10 cellular contexts compared by ENCODE assay signal in genomic region chr12:121861549-121862254, GRCh38. TPM values are rescaled to one million over a fixed set of nuclear protein-coding genes. Genes with fewer than 3 reads are reported as not detected.
DNase-seq lines count a peak whose midpoint lies in the region; ATAC-seq and TF ChIP-seq lines count a peak whose summit lies in the region.
"Had no signal": no experiment of that assay in that cellular context is flagged by ENCODE, and none has a peak within 500 bp of the region (broad histone marks: within the 10 kb centered on the region; RNA-seq: fewer than 3 reads in every experiment).

No MANE protein-coding gene starts in this region.

- no peaks in the 10 kb centered on the region for H3K36me3 ChIP-seq in IMR-90 (ENCODE audit: control insufficient read depth, insufficient read depth, low read length)
- no peaks in the 10 kb centered on the region for H3K36me3 ChIP-seq in gastrocnemius medialis

- H2AK9ac ChIP-seq in IMR-90 (replicated peaks; ENCODE audit: low read depth, low read length, poor library complexity): no peak overlapping the region

- no peak for TF ChIP-seq CTCF in IMR-90 (conservative IDR thresholded peaks at IDR 0.05; ENCODE audit: low read depth, low read length)
- TF ChIP-seq CTCF in fibroblast of the aortic adventitia (IDR thresholded peaks at IDR 0.05; ENCODE audit: insufficient read depth, low read length): no peak
- no peak for TF ChIP-seq CTCF in gastrocnemius medialis (IDR thresholded peaks at IDR 0.05 in 4 of 5, conservative IDR thresholded peaks at IDR 0.05 in 1 of 5)

- POLR2A ChIA-PET in IMR-90 (lab: Charles Lee; ENCODE audit: unreplicated experiment): no interaction called here

- H3K4me3 ChIP-seq in IMR-90 (ENCODE audit: insufficient read depth, low read depth, low read length): no peak overlapping the region
- H3K4me3 ChIP-seq in fibroblast of the aortic adventitia (ENCODE audit: low read depth, low read length): peak overlapping the region; percentile 2
- no peak overlapping the region for H3K4me3 ChIP-seq in gastrocnemius medialis

- H3K9me3 ChIP-seq in IMR-90 (ENCODE audit: control insufficient read depth, insufficient read depth, low read length): no peaks in the 10 kb centered on the region
- H3K9me3 ChIP-seq in gastrocnemius medialis: no peaks in the 10 kb centered on the region

- in situ Hi-C loops in IMR-90 (cut with MboI; ENCODE audit: low sequenced_read_pairs) (no loop called here), gastrocnemius medialis (cut with MboI; ENCODE audit: low sequenced_read_pairs in 4 of 4) (no loop called here)

- H3K27me3 ChIP-seq in IMR-90 (ENCODE audit: control insufficient read depth, insufficient read depth, low read length): no peaks in the 10 kb centered on the region
- no peaks in the 10 kb centered on the region for H3K27me3 ChIP-seq in gastrocnemius medialis

- no peak overlapping the region for H2BK5ac ChIP-seq in IMR-90 (ENCODE audit: low read depth, low read length, poor library complexity, severe bottlenecking)

- peak overlapping the region; percentile 6; the same call in 1 of the 2 replicates for H2BK120ac ChIP-seq in IMR-90 (ENCODE audit: low read depth, low read length)

- H3K27ac ChIP-seq in IMR-90 (ENCODE audit: insufficient read depth, low read length) (peak overlapping the region; percentile 5; the same call in 1 of the 2 replicates), gastrocnemius medialis (peak overlapping the region; percentile 58 to 94 (median 63))

- H3K18ac ChIP-seq in IMR-90 (ENCODE audit: low read depth, low read length): no peak overlapping the region

- no peak for TF ChIP-seq RAD21 in IMR-90 (IDR thresholded peaks at IDR 0.05; ENCODE audit: low read length)

- H2AFZ ChIP-seq in IMR-90 (replicated peaks; ENCODE audit: low read length, poor library complexity): peak overlapping the region; percentile 74

- ATAC-seq in IMR-90 (ENCODE audit: low read depth) (peak; percentile 35), gastrocnemius medialis (no peak), GM21360 (IDR thresholded peaks at IDR 0.05; ENCODE audit: unreplicated experiment) (no peak), GM19467 (IDR thresholded peaks at IDR 0.05; ENCODE audit: unreplicated experiment) (no peak)
- ATAC-seq: activated T-helper 17 cell treated with anti-CD3 and anti-CD28 coated beads, Interleukin-2, amount 50 U/mL, for 72 hours; stimulated activated naive CD8-positive, alpha-beta T cell treated with anti-CD3 and anti-CD28 coated beads, Interleukin-15, amount 100 ng/mL, for 72 hours had no signal

- peak overlapping the region; percentile 55 for H3K14ac ChIP-seq in IMR-90 (replicated peaks; ENCODE audit: low read depth, low read length)

- CTCF ChIA-PET in IMR-90 (lab: Yijun Ruan, JAX): interaction anchor here (0.6 to 0.9 kb wide), 3 partner anchors 11 to 386 kb away, joined by 3 to 5 read pairs (median 4); partner anchors contain the start of gene PSMD9

- H3K9me1 ChIP-seq in IMR-90 (ENCODE audit: insufficient read depth, low read length): peaks cover 14% of the 10 kb centered on the region

- intact Hi-C loops in IMR-90 (cut with micrococcal nuclease): no loop called here
- intact Hi-C loops in gastrocnemius medialis (cut with DNase I; ENCODE audit: low total_unique reads): no loop called here

- peak overlapping the region in 1 of 2 experiments; percentile 26; a peak in 1 of 4 replicates for H4K8ac ChIP-seq in IMR-90 (ENCODE audit: low read depth in 2 of 2, low read length in 2 of 2)

- 0 out of 2 replicates have a peak overlapping the region, but pooled peaks have one; percentile 52 for H2BK20ac ChIP-seq in IMR-90 (ENCODE audit: low read depth, low read length)

- dilution Hi-C loops in IMR-90 (cut with HindIII; ENCODE audit: low sequenced_read_pairs, unreplicated experiment): no loop called here

- H3K4me1 ChIP-seq in IMR-90 (ENCODE audit: control insufficient read depth, insufficient read depth, low read length): peaks cover 20% of the 10 kb centered on the region
- H3K4me1 ChIP-seq in gastrocnemius medialis: peaks cover 31 to 33% of the 10 kb centered on the region in 2 donors

- BruUV-seq in IMR-90 (replicated peaks; lab: Mats Ljungman, UMichigan): no TSS peak

- peak overlapping the region; percentile 1; the same call in 1 of the 2 replicates for H3K9ac ChIP-seq in IMR-90 (ENCODE audit: low read depth, low read length)

- no peak overlapping the region for H4K5ac ChIP-seq in IMR-90 (ENCODE audit: low read depth, low read length)

- peak overlapping the region; percentile 80 for H3K4me2 ChIP-seq in IMR-90 (ENCODE audit: low read depth, low read length)

- H3K4ac ChIP-seq in IMR-90 (ENCODE audit: low read depth, low read length): no peak overlapping the region; the same call in 1 of the 2 replicates

- DNase-seq in IMR-90 (peak; percentile 38), RPMI7951 (ENCODE audit: low read depth) (peak; percentile 40), fibroblast of the aortic adventitia (ENCODE audit: low read depth) (peak; percentile 54), gastrocnemius medialis (no peak), NCI-H774 (lab: John Stamatoyannopoulos, UW) (no peak)
- DNase-seq: stimulated activated naive CD8-positive, alpha-beta T cell treated with anti-CD3 and anti-CD28 coated beads, Interleukin-15, amount 100 ng/mL, for 72 hours had no signal

- no peak overlapping the region for H3K56ac ChIP-seq in IMR-90 (ENCODE audit: extremely low read depth, insufficient read depth, low read length)

- no peak overlapping the region for H4K91ac ChIP-seq in IMR-90 (ENCODE audit: insufficient read depth, low read depth, low read length)

- H2AK5ac ChIP-seq in IMR-90 (ENCODE audit: low read depth, low read length): no peak overlapping the region

- peaks cover 0 to 4% of the 10 kb centered on the region in 2 experiments; a peak in 1 of 4 replicates for H3K79me1 ChIP-seq in IMR-90 (ENCODE audit: low read depth in 1 of 2, low read length in 2 of 2)

- WGBS in IMR-90 (ENCODE audit: extremely low coverage in 2 of 2, insufficient read length in 1 of 2), 2 experiments: 27% methylated on average over 7 of the region's 11 CpGs; no CpG with 5 or more reads in 1 of the 2 experiments

- no peak for TF ChIP-seq POLR2A in IMR-90 (IDR thresholded peaks at IDR 0.05; ENCODE audit: low read depth, low read length)
- no peak for TF ChIP-seq POLR2A in gastrocnemius medialis (IDR thresholded peaks at IDR 0.05)

- peak overlapping the region; percentile 12; the same call in 1 of the 2 replicates for H3K23ac ChIP-seq in IMR-90 (ENCODE audit: low read depth, low read length)

- H2BK15ac ChIP-seq in IMR-90 (ENCODE audit: low read depth, low read length): no peak overlapping the region

- no peaks in the 10 kb centered on the region for H4K20me1 ChIP-seq in IMR-90 (ENCODE audit: insufficient read depth, low read length)

TF ChIP-seq in IMR-90, 13 proteins besides CTCF, POLR2A, EP300 and RAD21 (continues in another document):
- TF ChIP-seq MXI1 (IDR thresholded peaks at IDR 0.05; ENCODE audit: borderline replicate concordance, low read depth, low read length) (no peak), MAFK (IDR thresholded peaks at IDR 0.05; ENCODE audit: low read depth, low read length) (no peak), BHLHE40 (IDR thresholded peaks at IDR 0.05; ENCODE audit: low read depth, low read length) (no peak), CHD1 (IDR thresholded peaks at IDR 0.05; ENCODE audit: low read depth, low read length) (no peak), SMC3 (IDR thresholded peaks at IDR 0.05; ENCODE audit: low read depth, low read length) (no peak), FOS (IDR thresholded peaks at IDR 0.05; ENCODE audit: low read depth, low read length) (no peak), USF2 (IDR thresholded peaks at IDR 0.05; ENCODE audit: low read depth, low read length) (no peak), CEBPB (IDR thresholded peaks at IDR 0.05; ENCODE audit: low read depth, low read length) (no peak), RCOR1 (IDR thresholded peaks at IDR 0.05; ENCODE audit: insufficient replicate concordance, low read length) (no peak)

RNA-seq across cellular contexts. Expression of gene HPD, which starts 3.0 kb away (rescaled TPM):
- total RNA-seq in IMR-90 (2012; rRNA removed) (0.18 TPM in 1 of 2 replicates, not detected in the other), fibroblast of the aortic adventitia (ENCODE audit: low replicate concordance) (1.1 and 1.8 TPM in 2 replicates), gastrocnemius medialis (1 to 10 TPM in 3 of 4 donors, not detected in 1; 2.0 to 5.0 (median 2.0) TPM)
- 0.14 and 0.15 TPM in 2 replicates for polyA plus RNA-seq in IMR-90 (2012; rRNA removed)
- polyA plus RNA-seq in IMR-90 (2012; cell fraction: cytosol; rRNA removed): 0.08 and 0.13 TPM in 2 replicates
- 0.38 and 0.45 TPM in 2 replicates for polyA plus RNA-seq in IMR-90 (2012; cell fraction: nucleus; rRNA removed; ENCODE audit: low replicate concordance)
- not detected in 2 replicates for total RNA-seq in RPMI7951 (2014; rRNA removed; shearing (Covaris generic))
- total RNA-seq: activated T-helper 17 cell treated with anti-CD3 and anti-CD28 coated beads, Interleukin-2, amount 50 U/mL, for 72 hours; Daoy had no signal

RNA-seq across cellular contexts. Expression of gene PSMD9, which starts 26.9 kb away (rescaled TPM):
- 142 and 156 TPM in 2 replicates for total RNA-seq in IMR-90 (2012; rRNA removed)
- polyA plus RNA-seq in IMR-90 (2012; rRNA removed): 135 and 138 TPM in 2 replicates
- polyA plus RNA-seq in IMR-90 (2012; cell fraction: cytosol; rRNA removed): 82.4 and 236 TPM in 2 replicates
- polyA plus RNA-seq in IMR-90 (2012; cell fraction: nucleus; rRNA removed; ENCODE audit: low replicate concordance): 75.4 and 108 TPM in 2 replicates
- 40.4 and 54.3 TPM in 2 replicates for total RNA-seq in RPMI7951 (2014; rRNA removed; shearing (Covaris generic))
- 27.6 and 57.9 TPM in 2 replicates for total RNA-seq in fibroblast of the aortic adventitia (ENCODE audit: low replicate concordance)
- total RNA-seq in gastrocnemius medialis: 10 to 100 TPM; 16.5 to 84.9 (median 47.0) TPM

RNA-seq across cellular contexts. Expression of gene CFAP251, which starts 56.7 kb away (rescaled TPM):
- total RNA-seq in IMR-90 (2012; rRNA removed) (9.1 and 9.4 TPM in 2 replicates), fibroblast of the aortic adventitia (ENCODE audit: low replicate concordance) (2.3 and 8.8 TPM in 2 replicates), gastrocnemius medialis (1 to 10 TPM in 1 of 4 donors, under 1 TPM in 3; 0.49 to 4.9 (median 0.61) TPM)
- polyA plus RNA-seq in IMR-90 (2012; rRNA removed): 6.8 and 7.8 TPM in 2 replicates
- polyA plus RNA-seq in IMR-90 (2012; cell fraction: cytosol; rRNA removed): 4.2 and 6.8 TPM in 2 replicates
- 5.3 and 12.5 TPM in 2 replicates for polyA plus RNA-seq in IMR-90 (2012; cell fraction: nucleus; rRNA removed; ENCODE audit: low replicate concordance)
- total RNA-seq in RPMI7951 (2014; rRNA removed; shearing (Covaris generic)): 1.5 and 2.0 TPM in 2 replicates

RNA-seq across cellular contexts. Expression of gene SETD1B, which starts 57.9 kb away (rescaled TPM):
- total RNA-seq in IMR-90 (2012; rRNA removed) (0.83 and 0.90 TPM in 2 replicates), fibroblast of the aortic adventitia (ENCODE audit: low replicate concordance) (5.0 and 6.1 TPM in 2 replicates), gastrocnemius medialis (1 to 10 TPM; 2.2 to 9.3 (median 6.2) TPM)
- 5.1 and 5.5 TPM in 2 replicates for polyA plus RNA-seq in IMR-90 (2012; rRNA removed)
- polyA plus RNA-seq in IMR-90 (2012; cell fraction: cytosol; rRNA removed): 3.1 and 3.5 TPM in 2 replicates
- polyA plus RNA-seq in IMR-90 (2012; cell fraction: nucleus; rRNA removed; ENCODE audit: low replicate concordance): 14.8 and 15.1 TPM in 2 replicates
- total RNA-seq in RPMI7951 (2014; rRNA removed; shearing (Covaris generic)): 0.96 and 1.1 TPM in 2 replicates

Comparison
In these comparisons a context has a peak if more than half of its experiments do, and no peak if none do; other contexts are left out.
1. DNase-seq: peak in IMR-90 (single experiment), RPMI7951 (single experiment) and fibroblast of the aortic adventitia (single experiment); none in gastrocnemius medialis (0 of 2) and NCI-H774 (single experiment).